ENCODE assay signal across 24 cellular contexts in the genomic region with DNA sequence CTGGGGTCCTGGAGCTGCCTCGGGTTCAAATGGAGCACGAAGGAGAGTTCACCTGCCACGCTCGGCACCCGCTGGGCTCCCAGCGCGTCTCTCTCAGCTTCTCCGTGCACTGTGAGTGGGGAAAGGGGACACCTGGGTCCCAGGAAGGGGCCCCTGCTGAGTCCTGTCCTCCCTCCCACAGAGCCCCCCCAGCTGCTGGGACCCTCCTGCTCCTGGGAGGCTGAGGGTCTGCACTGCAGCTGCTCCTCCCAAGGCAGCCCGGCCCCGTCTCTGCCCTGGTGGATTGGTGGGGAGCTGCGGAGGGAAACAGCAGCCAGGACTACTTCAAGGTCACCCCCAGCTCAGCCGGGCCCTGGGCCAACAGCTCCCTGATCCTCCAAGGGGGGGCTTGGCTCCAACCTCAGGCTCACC. TPM values are rescaled to one million over a fixed set of nuclear protein-coding genes. Genes with fewer than 3 reads are reported as not detected.
DNase-seq lines count a peak whose midpoint lies in the region; ATAC-seq, FAIRE-seq and TF ChIP-seq lines count a peak whose summit lies in the region.
"Had no signal": no experiment of that assay in that cellular context is flagged by ENCODE, and none has a peak within 500 bp of the region (broad histone marks: within the 10 kb centered on the region; RNA-seq: fewer than 3 reads in every experiment).

No MANE protein-coding gene starts in this region.

- no CpG with 5 or more reads among the region's 12 CpGs for WGBS in HepG2 (ENCODE audit: low lambda C conversion rate)
- no CpG with 5 or more reads among the region's 12 CpGs for WGBS in right lobe of liver (ENCODE audit: insufficient coverage, low coverage, low lambda C conversion rate, missing lambda C conversion rate)
- 49 to 58% (median 53%) methylated on average over 12 of the region's 12 CpGs for WGBS in psoas muscle, 3 donors

- no peak overlapping the region for H3K9ac ChIP-seq in HepG2 (ENCODE audit: insufficient read depth, low read depth, low read length)
- no peak overlapping the region for H3K9ac ChIP-seq in kidney (ENCODE audit: low read length in 2 of 2)
- H3K9ac ChIP-seq: BLaER1 treated with 17β-estradiol and CSF1 and Interleukin-3, amounts not matched to agents 10 nM and 100 nM; GM23248 had no signal

- no peak overlapping the region for H3K4me2 ChIP-seq in HepG2 (ENCODE audit: low read depth, low read length)
- H3K4me2 ChIP-seq: A549 had no signal

- H3K36me3 ChIP-seq in HepG2 (replicated peaks in 1 of 2; ENCODE audit: control insufficient read depth in 1 of 2, insufficient read depth in 2 of 2, low read length in 2 of 2) (no peaks in the 10 kb centered on the region; a peak in 1 of 5 replicates), right lobe of liver (no peaks in the 10 kb centered on the region), kidney (ENCODE audit: control insufficient read depth in 1 of 2, insufficient read depth in 2 of 2, low read length in 2 of 2) (no peaks in the 10 kb centered on the region), psoas muscle (ENCODE audit: insufficient read depth in 1 of 2, low read depth in 1 of 2) (peaks cover 0 to 15% of the 10 kb centered on the region in 2 donors)
- H3K36me3 ChIP-seq: SJCRH30 had no signal

- H2AFZ ChIP-seq in HepG2 (ENCODE audit: low read length) = no peak overlapping the region
- H2AFZ ChIP-seq: GM23248 had no signal

- H3K27ac ChIP-seq in HepG2 (ENCODE audit: extremely low read length, insufficient read depth, low read length) (no peak overlapping the region), right lobe of liver (no peak overlapping the region), kidney (ENCODE audit: low read depth in 2 of 2, low read length in 2 of 2) (no peak overlapping the region), psoas muscle (no peak overlapping the region)
- H3K27ac ChIP-seq: A549; BLaER1 treated with 17β-estradiol and CSF1 and Interleukin-3, amounts not matched to agents 10 nM and 100 nM; GM23248; HL-60; SJCRH30 had no signal

- FAIRE-seq in HepG2 (lab: Jason Lieb, UNC) = no peak
- no peak for FAIRE-seq in kidney (lab: Jason Lieb, UNC)
- FAIRE-seq: A549, D721Med had no signal

- TF ChIP-seq POLR2A in HepG2 (IDR thresholded peaks at IDR 0.05; ENCODE audit: insufficient read depth in 1 of 2, low read depth in 2 of 2, low read length in 2 of 2) = no peak
- TF ChIP-seq POLR2A in right lobe of liver (IDR thresholded peaks at IDR 0.05) = no peak

- DNase-seq in HepG2 (ENCODE audit: low spot score) = no peak
- no peak for DNase-seq in right lobe of liver
- peak; percentile 52 for DNase-seq in kidney
- no peak for DNase-seq in psoas muscle
- no peak for DNase-seq in H4 (ENCODE audit: low spot score)
- DNase-seq in GOT3 (lab: John Stamatoyannopoulos, UW) = no peak
- no peak for DNase-seq in RPMI8226
- DNase-seq: AML-193; CD4-positive, alpha-beta T cell; GM23248; HCEC 1CT; Karpas-422; NCI-H1092; NCI-H1417 treated with DMSO at 0.1 percent for 48 hours; NCI-H1694 treated with DMSO at 0.1 percent for 48 hours; NCI-H2081; NCI-H2227 treated with DMSO at 0.1 percent for 48 hours; NCI-H69; SJCRH30 had no signal

- no peak for TF ChIP-seq EP300 in HepG2 (IDR thresholded peaks at IDR 0.05; ENCODE audit: low read depth in 2 of 2, low read length in 2 of 2)
- TF ChIP-seq EP300 in HepG2 (CRISPR knock-in tag; IDR thresholded peaks at IDR 0.05; ENCODE audit: borderline replicate concordance) = no peak

- no peaks in the 10 kb centered on the region for H4K20me1 ChIP-seq in HepG2 (ENCODE audit: insufficient read depth, low read length)

- TF ChIP-seq RAD21 in HepG2 (CRISPR knock-in tag; IDR thresholded peaks at IDR 0.05) = no peak

- H3K79me2 ChIP-seq in HepG2 (ENCODE audit: insufficient read depth, low read length) = no peaks in the 10 kb centered on the region

- no peak overlapping the region for H3K4me3 ChIP-seq in HepG2 (replicated peaks in 1 of 3; ENCODE audit: insufficient read depth in 1 of 3, low read depth in 2 of 3, low read length in 3 of 3)
- H3K4me3 ChIP-seq in right lobe of liver = no peak overlapping the region
- H3K4me3 ChIP-seq in kidney (ENCODE audit: low read length in 2 of 2) = no peak overlapping the region
- no peak overlapping the region for H3K4me3 ChIP-seq in psoas muscle
- H3K4me3 ChIP-seq: A549; BLaER1 treated with 17β-estradiol and CSF1 and Interleukin-3, amounts not matched to agents 10 nM and 100 nM; GM23248; SJCRH30 had no signal

- in situ Hi-C loops in HepG2 (cut with HindIII; ENCODE audit: extremely low pct_ligation_motif_present, low pct_unique_long_range_greater_than_20kb) = no loop called here

- ATAC-seq in HepG2 = peak; percentile 12; the same call in 1 of the 3 replicates
- no peak for ATAC-seq in right lobe of liver
- peak in 3 of 4 donors; percentile 14 to 29 (median 15) for ATAC-seq in psoas muscle

- BruUV-seq in HepG2 (replicated peaks; lab: Mats Ljungman, UMichigan) = no TSS peak

- intact Hi-C loops in HepG2 (cut with micrococcal nuclease; ENCODE audit: unreplicated experiment) = no loop called here
- intact Hi-C loops in right lobe of liver (cut with DNase I) = no loop called here
- intact Hi-C loops in kidney (cut with DNase I) = no loop called here
- intact Hi-C loops in psoas muscle (cut with DNase I) = no loop called here

- H3K9me3 ChIP-seq in HepG2 (ENCODE audit: low read length) (no peaks in the 10 kb centered on the region), right lobe of liver (no peaks in the 10 kb centered on the region), kidney (ENCODE audit: control insufficient read depth in 1 of 2, low read length in 2 of 2) (no peaks in the 10 kb centered on the region), psoas muscle (no peaks in the 10 kb centered on the region)
- H3K9me3 ChIP-seq: A549; BLaER1 treated with 17β-estradiol and CSF1 and Interleukin-3, amounts not matched to agents 10 nM and 100 nM; SJCRH30 had no signal

- POLR2A ChIA-PET in HepG2 (lab: Yijun Ruan, JAX) = no interaction called here

- H3K27me3 ChIP-seq in HepG2 (ENCODE audit: control insufficient read depth in 1 of 2, insufficient read depth in 2 of 2, low read length in 2 of 2) (peaks cover 0 to 5% of the 10 kb centered on the region in 2 experiments; a peak in 1 of 5 replicates), right lobe of liver (no peaks in the 10 kb centered on the region), psoas muscle (ENCODE audit: insufficient read depth in 3 of 3, low read length in 2 of 3) (peaks cover 0 to 13% (median 0%) of the 10 kb centered on the region in 3 donors)
- H3K27me3 ChIP-seq: BLaER1 treated with 17β-estradiol and CSF1 and Interleukin-3, amounts not matched to agents 10 nM and 100 nM had no signal

- TF ChIP-seq CTCF in HepG2 (CRISPR knock-in tag; IDR thresholded peaks at IDR 0.05) = no peak
- no peak for TF ChIP-seq CTCF in right lobe of liver (IDR thresholded peaks at IDR 0.05)
- no peak for TF ChIP-seq CTCF in kidney (IDR thresholded peaks at IDR 0.05; ENCODE audit: borderline replicate concordance, extremely low read depth, insufficient read depth)
- no peak for TF ChIP-seq CTCF in psoas muscle (IDR thresholded peaks at IDR 0.05)

- CTCF ChIA-PET in HepG2 (lab: Yijun Ruan, JAX; ENCODE audit: low intra/inter-chr PET ratio, low total read pairs) = no interaction called here

- no peaks in the 10 kb centered on the region for H3K4me1 ChIP-seq in HepG2 (ENCODE audit: insufficient read depth, low read length)
- no peaks in the 10 kb centered on the region for H3K4me1 ChIP-seq in right lobe of liver
- H3K4me1 ChIP-seq in kidney (ENCODE audit: control insufficient read depth in 1 of 2, insufficient read depth in 1 of 2, low read depth in 1 of 2, low read length in 2 of 2) = no peaks in the 10 kb centered on the region
- no peaks in the 10 kb centered on the region for H3K4me1 ChIP-seq in psoas muscle
- H3K4me1 ChIP-seq: A549, SJCRH30 had no signal

RNA-seq across cellular contexts. Expression of gene SIGLEC11, which starts 11.0 kb away (rescaled TPM):
- total RNA-seq in HepG2 (2016; rRNA removed; fragmentation: Illumina TruSeq; extraction: Trizol) (not detected in 2 replicates), right lobe of liver (1 to 10 TPM in 5 of 6 experiments, under 1 TPM in 1; 0.74 to 3.0 (median 1.7) TPM), kidney (1.2 TPM), psoas muscle (under 1 TPM in 3 of 4 donors, not detected in 1; 0.36 to 0.38 (median 0.37) TPM)
- not detected in 2 replicates for total RNA-seq in HepG2 (2016; cell fraction: cytosol; rRNA removed; fragmentation: Illumina TruSeq; extraction: Trizol; ENCODE audit: low read depth)
- total RNA-seq in HepG2 (2016; cell fraction: insoluble cytoplasmic fraction; rRNA removed; fragmentation: Illumina TruSeq; extraction: Trizol) = not detected in 2 replicates
- not detected in 2 replicates for total RNA-seq in HepG2 (2016; cell fraction: membrane; rRNA removed; fragmentation: Illumina TruSeq; extraction: Trizol)
- not detected in 2 replicates for total RNA-seq in HepG2 (2016; cell fraction: nucleus; rRNA removed; fragmentation: Illumina TruSeq; extraction: Trizol)
- polyA plus RNA-seq in HepG2 (2011; rRNA removed) (not detected in 2 replicates), kidney (ENCODE audit: insufficient read depth, low read depth, low replicate concordance) (1.5 TPM), psoas muscle (under 1 TPM; 0.13 to 0.22 (median 0.21) TPM)
- not detected in 2 replicates for polyA plus RNA-seq in HepG2 (2011; cell fraction: cytosol; rRNA removed)
- not detected in 2 replicates for polyA plus RNA-seq in HepG2 (2011; cell fraction: nucleus; rRNA removed)
- not detected in 2 replicates for polyA plus RNA-seq in HepG2 (2012)
- polyA plus RNA-seq in HepG2 (2016; cell fraction: cytosol; fragmentation: Illumina TruSeq; extraction: Trizol; ENCODE audit: low read depth) = not detected in 2 replicates
- not detected in 2 replicates for polyA plus RNA-seq in HepG2 (2016; cell fraction: insoluble cytoplasmic fraction; fragmentation: Illumina TruSeq; extraction: Trizol; ENCODE audit: low read depth)
- polyA plus RNA-seq in HepG2 (2016; cell fraction: membrane; fragmentation: Illumina TruSeq; extraction: Trizol; ENCODE audit: low read depth) = not detected in 2 replicates
- polyA plus RNA-seq in HepG2 (2016; cell fraction: nucleus; fragmentation: Illumina TruSeq; extraction: Trizol; ENCODE audit: insufficient read depth, low read depth) = not detected in 2 replicates
- polyA minus RNA-seq in HepG2 (2011; rRNA and poly(A)+ RNA removed; ENCODE audit: low replicate concordance) = not detected in 2 replicates
- not detected in 2 replicates for polyA minus RNA-seq in HepG2 (2011; cell fraction: cytosol; rRNA and poly(A)+ RNA removed)
- polyA minus RNA-seq in HepG2 (2011; cell fraction: nucleus; rRNA and poly(A)+ RNA removed) = not detected in 2 replicates
- not detected in 2 replicates for total RNA-seq in H4 (2014; rRNA removed; shearing (Covaris generic))
- total RNA-seq: GM23248, NCI-H460 had no signal
- polyA plus RNA-seq: A549, GM23248 had no signal

RNA-seq across cellular contexts. Expression of gene NUP62, which starts 42.7 kb away (rescaled TPM):
- total RNA-seq in HepG2 (2016; rRNA removed; fragmentation: Illumina TruSeq; extraction: Trizol) (41.5 and 42.1 TPM in 2 replicates), right lobe of liver (10 to 100 TPM in 5 of 6 experiments, 1 to 10 TPM in 1; 9.3 to 55.5 (median 32.6) TPM), kidney (39.0 TPM), psoas muscle (10 to 100 TPM; 35.3 to 46.8 (median 39.7) TPM)
- total RNA-seq in HepG2 (2016; cell fraction: cytosol; rRNA removed; fragmentation: Illumina TruSeq; extraction: Trizol; ENCODE audit: low read depth) = 8.4 TPM in 2 replicates
- 36.6 and 41.1 TPM in 2 replicates for total RNA-seq in HepG2 (2016; cell fraction: insoluble cytoplasmic fraction; rRNA removed; fragmentation: Illumina TruSeq; extraction: Trizol)
- 28.0 TPM in 2 replicates for total RNA-seq in HepG2 (2016; cell fraction: membrane; rRNA removed; fragmentation: Illumina TruSeq; extraction: Trizol)
- 19.5 and 21.5 TPM in 2 replicates for total RNA-seq in HepG2 (2016; cell fraction: nucleus; rRNA removed; fragmentation: Illumina TruSeq; extraction: Trizol)
- polyA plus RNA-seq in HepG2 (2011; rRNA removed) (15.4 and 16.5 TPM in 2 replicates), kidney (ENCODE audit: insufficient read depth, low read depth, low replicate concordance) (17.1 TPM), psoas muscle (10 to 100 TPM; 21.1 to 46.3 (median 41.4) TPM)
- polyA plus RNA-seq in HepG2 (2011; cell fraction: cytosol; rRNA removed) = 9.8 and 11.5 TPM in 2 replicates
- 18.0 and 18.7 TPM in 2 replicates for polyA plus RNA-seq in HepG2 (2011; cell fraction: nucleus; rRNA removed)
- 24.2 and 25.4 TPM in 2 replicates for polyA plus RNA-seq in HepG2 (2012)
- 4.2 and 4.3 TPM in 2 replicates for polyA plus RNA-seq in HepG2 (2016; cell fraction: cytosol; fragmentation: Illumina TruSeq; extraction: Trizol; ENCODE audit: low read depth)
- polyA plus RNA-seq in HepG2 (2016; cell fraction: insoluble cytoplasmic fraction; fragmentation: Illumina TruSeq; extraction: Trizol; ENCODE audit: low read depth) = 40.3 and 48.5 TPM in 2 replicates
- 12.2 and 12.4 TPM in 2 replicates for polyA plus RNA-seq in HepG2 (2016; cell fraction: membrane; fragmentation: Illumina TruSeq; extraction: Trizol; ENCODE audit: low read depth)
- polyA plus RNA-seq in HepG2 (2016; cell fraction: nucleus; fragmentation: Illumina TruSeq; extraction: Trizol; ENCODE audit: insufficient read depth, low read depth) = 48.6 and 52.6 TPM in 2 replicates
- 14.5 and 30.4 TPM in 2 replicates for polyA minus RNA-seq in HepG2 (2011; rRNA and poly(A)+ RNA removed; ENCODE audit: low replicate concordance)
- polyA minus RNA-seq in HepG2 (2011; cell fraction: cytosol; rRNA and poly(A)+ RNA removed) = 9.9 and 10.3 TPM in 2 replicates
- polyA minus RNA-seq in HepG2 (2011; cell fraction: nucleus; rRNA and poly(A)+ RNA removed) = 7.8 and 8.9 TPM in 2 replicates
- total RNA-seq in H4 (2014; rRNA removed; shearing (Covaris generic)) = 52.1 and 62.4 TPM in 2 replicates

RNA-seq across cellular contexts. Expression of gene ATF5, which starts 43.0 kb away (rescaled TPM):
- total RNA-seq in HepG2 (2016; rRNA removed; fragmentation: Illumina TruSeq; extraction: Trizol) (9.7 and 10.3 TPM in 2 replicates), right lobe of liver (1,000 to 10,000 TPM in 1 of 6 experiments, 100 to 1,000 TPM in 5; 475 to 1,724 (median 619) TPM), kidney (36.4 TPM), psoas muscle (10 to 100 TPM; 13.3 to 31.8 (median 20.1) TPM)
- total RNA-seq in HepG2 (2016; cell fraction: cytosol; rRNA removed; fragmentation: Illumina TruSeq; extraction: Trizol; ENCODE audit: low read depth) = 6.1 and 6.2 TPM in 2 replicates
- 7.9 and 10.5 TPM in 2 replicates for total RNA-seq in HepG2 (2016; cell fraction: insoluble cytoplasmic fraction; rRNA removed; fragmentation: Illumina TruSeq; extraction: Trizol)
- total RNA-seq in HepG2 (2016; cell fraction: membrane; rRNA removed; fragmentation: Illumina TruSeq; extraction: Trizol) = 12.6 and 12.7 TPM in 2 replicates
- total RNA-seq in HepG2 (2016; cell fraction: nucleus; rRNA removed; fragmentation: Illumina TruSeq; extraction: Trizol) = 4.6 and 7.3 TPM in 2 replicates
- polyA plus RNA-seq in HepG2 (2011; rRNA removed) (4.9 and 5.2 TPM in 2 replicates), kidney (ENCODE audit: insufficient read depth, low read depth, low replicate concordance) (22.7 TPM), psoas muscle (10 to 100 TPM in 2 of 3 donors, 1 to 10 TPM in 1; 10.0 to 39.4 (median 23.7) TPM)
- 2.7 and 3.7 TPM in 2 replicates for polyA plus RNA-seq in HepG2 (2011; cell fraction: cytosol; rRNA removed)
- polyA plus RNA-seq in HepG2 (2011; cell fraction: nucleus; rRNA removed) = 10.1 and 14.5 TPM in 2 replicates
- polyA plus RNA-seq in HepG2 (2012) = 9.9 and 10.1 TPM in 2 replicates
- 16.0 and 17.0 TPM in 2 replicates for polyA plus RNA-seq in HepG2 (2016; cell fraction: cytosol; fragmentation: Illumina TruSeq; extraction: Trizol; ENCODE audit: low read depth)
- polyA plus RNA-seq in HepG2 (2016; cell fraction: insoluble cytoplasmic fraction; fragmentation: Illumina TruSeq; extraction: Trizol; ENCODE audit: low read depth) = 24.8 and 28.5 TPM in 2 replicates
- 25.8 and 30.2 TPM in 2 replicates for polyA plus RNA-seq in HepG2 (2016; cell fraction: membrane; fragmentation: Illumina TruSeq; extraction: Trizol; ENCODE audit: low read depth)
- polyA plus RNA-seq in HepG2 (2016; cell fraction: nucleus; fragmentation: Illumina TruSeq; extraction: Trizol; ENCODE audit: insufficient read depth, low read depth) = 25.5 and 26.1 TPM in 2 replicates
- polyA minus RNA-seq in HepG2 (2011; rRNA and poly(A)+ RNA removed; ENCODE audit: low replicate concordance) = 3.5 and 5.9 TPM in 2 replicates
- 2.2 and 2.5 TPM in 2 replicates for polyA minus RNA-seq in HepG2 (2011; cell fraction: cytosol; rRNA and poly(A)+ RNA removed)
- 3.1 and 3.4 TPM in 2 replicates for polyA minus RNA-seq in HepG2 (2011; cell fraction: nucleus; rRNA and poly(A)+ RNA removed)
- 16.0 and 19.0 TPM in 2 replicates for total RNA-seq in H4 (2014; rRNA removed; shearing (Covaris generic))

RNA-seq across cellular contexts. Expression of gene VRK3, which starts 53.2 kb away (rescaled TPM):
- total RNA-seq in HepG2 (2016; rRNA removed; fragmentation: Illumina TruSeq; extraction: Trizol) = 25.6 and 28.3 TPM in 2 replicates
- total RNA-seq in HepG2 (2016; cell fraction: cytosol; rRNA removed; fragmentation: Illumina TruSeq; extraction: Trizol; ENCODE audit: low read depth) = 10.4 and 11.6 TPM in 2 replicates
- 22.9 and 27.1 TPM in 2 replicates for total RNA-seq in HepG2 (2016; cell fraction: insoluble cytoplasmic fraction; rRNA removed; fragmentation: Illumina TruSeq; extraction: Trizol)
- total RNA-seq in HepG2 (2016; cell fraction: membrane; rRNA removed; fragmentation: Illumina TruSeq; extraction: Trizol) = 18.0 and 21.0 TPM in 2 replicates
- 20.3 and 23.2 TPM in 2 replicates for total RNA-seq in HepG2 (2016; cell fraction: nucleus; rRNA removed; fragmentation: Illumina TruSeq; extraction: Trizol)
- 16.8 and 23.8 TPM in 2 replicates for polyA plus RNA-seq in HepG2 (2011; rRNA removed)
- polyA plus RNA-seq in HepG2 (2011; cell fraction: cytosol; rRNA removed) = 12.1 and 17.8 TPM in 2 replicates
- 31.8 and 34.6 TPM in 2 replicates for polyA plus RNA-seq in HepG2 (2011; cell fraction: nucleus; rRNA removed)
- 21.1 and 21.2 TPM in 2 replicates for polyA plus RNA-seq in HepG2 (2012)
- polyA plus RNA-seq in HepG2 (2016; cell fraction: cytosol; fragmentation: Illumina TruSeq; extraction: Trizol; ENCODE audit: low read depth) = 11.8 and 13.6 TPM in 2 replicates
- 33.2 and 33.9 TPM in 2 replicates for polyA plus RNA-seq in HepG2 (2016; cell fraction: insoluble cytoplasmic fraction; fragmentation: Illumina TruSeq; extraction: Trizol; ENCODE audit: low read depth)
- 15.6 and 18.4 TPM in 2 replicates for polyA plus RNA-seq in HepG2 (2016; cell fraction: membrane; fragmentation: Illumina TruSeq; extraction: Trizol; ENCODE audit: low read depth)
- polyA plus RNA-seq in HepG2 (2016; cell fraction: nucleus; fragmentation: Illumina TruSeq; extraction: Trizol; ENCODE audit: insufficient read depth, low read depth) = 26.8 and 29.2 TPM in 2 replicates
- polyA minus RNA-seq in HepG2 (2011; rRNA and poly(A)+ RNA removed; ENCODE audit: low replicate concordance) = 15.7 and 37.7 TPM in 2 replicates
- polyA minus RNA-seq in HepG2 (2011; cell fraction: cytosol; rRNA and poly(A)+ RNA removed) = 4.7 and 10.4 TPM in 2 replicates
- 25.6 and 30.6 TPM in 2 replicates for polyA minus RNA-seq in HepG2 (2011; cell fraction: nucleus; rRNA and poly(A)+ RNA removed)
- total RNA-seq in right lobe of liver = 10 to 100 TPM; 29.6 to 44.2 (median 33.0) TPM
- total RNA-seq in kidney = 53.2 TPM
- 69.0 TPM for polyA plus RNA-seq in kidney (ENCODE audit: insufficient read depth, low read depth, low replicate concordance)
- total RNA-seq in psoas muscle = 10 to 100 TPM; 25.4 to 39.0 (median 29.2) TPM
- polyA plus RNA-seq in psoas muscle = 10 to 100 TPM; 23.8 to 54.7 (median 26.2) TPM
- total RNA-seq in H4 (2014; rRNA removed; shearing (Covaris generic)) = 32.5 and 35.6 TPM in 2 replicates

RNA-seq across cellular contexts. Expression of gene ZNF473, which starts 53.8 kb away (rescaled TPM):
- 11.9 and 13.9 TPM in 2 replicates for total RNA-seq in HepG2 (2016; rRNA removed; fragmentation: Illumina TruSeq; extraction: Trizol)
- total RNA-seq in HepG2 (2016; cell fraction: cytosol; rRNA removed; fragmentation: Illumina TruSeq; extraction: Trizol; ENCODE audit: low read depth) = 5.7 and 5.9 TPM in 2 replicates
- 12.2 and 15.6 TPM in 2 replicates for total RNA-seq in HepG2 (2016; cell fraction: insoluble cytoplasmic fraction; rRNA removed; fragmentation: Illumina TruSeq; extraction: Trizol)
- 14.1 and 14.5 TPM in 2 replicates for total RNA-seq in HepG2 (2016; cell fraction: membrane; rRNA removed; fragmentation: Illumina TruSeq; extraction: Trizol)
- total RNA-seq in HepG2 (2016; cell fraction: nucleus; rRNA removed; fragmentation: Illumina TruSeq; extraction: Trizol) = 10.8 and 11.0 TPM in 2 replicates
- 5.8 and 5.9 TPM in 2 replicates for polyA plus RNA-seq in HepG2 (2011; rRNA removed)
- polyA plus RNA-seq in HepG2 (2011; cell fraction: cytosol; rRNA removed) = 4.4 and 5.0 TPM in 2 replicates
- polyA plus RNA-seq in HepG2 (2011; cell fraction: nucleus; rRNA removed) = 8.9 and 10.0 TPM in 2 replicates
- 4.4 and 4.7 TPM in 2 replicates for polyA plus RNA-seq in HepG2 (2012)
- polyA plus RNA-seq in HepG2 (2016; cell fraction: cytosol; fragmentation: Illumina TruSeq; extraction: Trizol; ENCODE audit: low read depth) = 0.80 and 1.1 TPM in 2 replicates
- 11.9 and 12.5 TPM in 2 replicates for polyA plus RNA-seq in HepG2 (2016; cell fraction: insoluble cytoplasmic fraction; fragmentation: Illumina TruSeq; extraction: Trizol; ENCODE audit: low read depth)
- polyA plus RNA-seq in HepG2 (2016; cell fraction: membrane; fragmentation: Illumina TruSeq; extraction: Trizol; ENCODE audit: low read depth) = 2.0 and 2.1 TPM in 2 replicates
- polyA plus RNA-seq in HepG2 (2016; cell fraction: nucleus; fragmentation: Illumina TruSeq; extraction: Trizol; ENCODE audit: insufficient read depth, low read depth) = 11.9 and 14.0 TPM in 2 replicates
- 11.5 and 34.6 TPM in 2 replicates for polyA minus RNA-seq in HepG2 (2011; rRNA and poly(A)+ RNA removed; ENCODE audit: low replicate concordance)
- polyA minus RNA-seq in HepG2 (2011; cell fraction: cytosol; rRNA and poly(A)+ RNA removed) = 3.4 and 7.7 TPM in 2 replicates
- polyA minus RNA-seq in HepG2 (2011; cell fraction: nucleus; rRNA and poly(A)+ RNA removed) = 13.1 and 17.5 TPM in 2 replicates
- 1 to 10 TPM; 3.1 to 6.0 (median 3.6) TPM for total RNA-seq in right lobe of liver
- total RNA-seq in kidney = 10.7 TPM
- polyA plus RNA-seq in kidney (ENCODE audit: insufficient read depth, low read depth, low replicate concordance) = 2.6 TPM
- 1 to 10 TPM; 4.9 to 8.9 (median 5.8) TPM for total RNA-seq in psoas muscle
- polyA plus RNA-seq in psoas muscle = 1 to 10 TPM; 3.9 to 6.5 (median 4.1) TPM
- total RNA-seq in H4 (2014; rRNA removed; shearing (Covaris generic)) = 15.8 and 17.4 TPM in 2 replicates

Comparison
In these comparisons a context has a peak if more than half of its experiments do, and no peak if none do; other contexts are left out.
1. ATAC-seq: peak in HepG2 (single experiment) and psoas muscle (3 of 4); none in right lobe of liver (0 of 4).
2. RNA of gene ATF5, which starts 43.0 kb away (total RNA-seq): 475 to 1,724 TPM in right lobe of liver; 36.4 TPM in kidney (single experiment), 13.3 to 31.8 TPM in psoas muscle, 16.0 to 19.0 TPM in H4 and 4.6 to 12.7 TPM in HepG2; every median in the first group is over 10 times any median in the second.